Comparison of ENCODE assay signal across 1 cellular context in genomic region chr10:103990170-103990930, GRCh38.
A peak's percentile ranks its signal among the peaks of the same experiment; 100 is the strongest.
TF ChIP-seq lines count a peak whose summit lies in the region.

No MANE protein-coding gene starts in this region.

TF ChIP-seq in GM12878, 131 proteins besides CTCF, POLR2A, EP300 and RAD21 (continued from another document):
- TF ChIP-seq ZBTB4 (CRISPR knock-in tag; IDR thresholded peaks at IDR 0.05) (no peak), CBX3 (IDR thresholded peaks at IDR 0.05; ENCODE audit: borderline replicate concordance, low read depth) (no peak), SMARCA5 (IDR thresholded peaks at IDR 0.05) (no peak), NFIC (IDR thresholded peaks at IDR 0.05; ENCODE audit: low read depth, low read length) (no peak), ZNF24 (IDR thresholded peaks at IDR 0.05) (no peak), SMAD1 (IDR thresholded peaks at IDR 0.05; ENCODE audit: low read depth, partially characterized antibody) (no peak), ZBTB33 (IDR thresholded peaks at IDR 0.05) (no peak), POU2F2 (IDR thresholded peaks at IDR 0.05; ENCODE audit: borderline replicate concordance, low read depth, low read length) (peak; percentile 36; the same call in 1 of the 3 replicates), FOXM1 (IDR thresholded peaks at IDR 0.05; ENCODE audit: low read depth, low read length) (no peak), DPF2 (IDR thresholded peaks at IDR 0.05) (no peak; the same call in 1 of the 2 replicates), CHD1 (IDR thresholded peaks at IDR 0.05; ENCODE audit: low read depth, low read length) (no peak), HDGF (IDR thresholded peaks at IDR 0.05) (no peak), HDAC6 (IDR thresholded peaks at IDR 0.05; ENCODE audit: unreplicated experiment) (no peak), BCL11A (IDR thresholded peaks at IDR 0.05; ENCODE audit: low read depth, low read length) (0 out of 2 replicates have a peak, but pooled peaks have one; percentile 28), SREBF2 (IDR thresholded peaks at IDR 0.05; ENCODE audit: low read length) (no peak), ZBTB40 (IDR thresholded peaks at IDR 0.05; ENCODE audit: borderline replicate concordance) (no peak), RELB (IDR thresholded peaks at IDR 0.05; ENCODE audit: low read depth) (peak; percentile 89), YY1 (IDR thresholded peaks at IDR 0.05; ENCODE audit: low read depth, low read length) (no peak), BCL3 (IDR thresholded peaks at IDR 0.05; ENCODE audit: borderline replicate concordance, insufficient read depth, low read depth, low read length, poor library complexity, severe bottlenecking) (no peak)
